8 cellular contexts compared by ENCODE assay signal in the genomic region with DNA sequence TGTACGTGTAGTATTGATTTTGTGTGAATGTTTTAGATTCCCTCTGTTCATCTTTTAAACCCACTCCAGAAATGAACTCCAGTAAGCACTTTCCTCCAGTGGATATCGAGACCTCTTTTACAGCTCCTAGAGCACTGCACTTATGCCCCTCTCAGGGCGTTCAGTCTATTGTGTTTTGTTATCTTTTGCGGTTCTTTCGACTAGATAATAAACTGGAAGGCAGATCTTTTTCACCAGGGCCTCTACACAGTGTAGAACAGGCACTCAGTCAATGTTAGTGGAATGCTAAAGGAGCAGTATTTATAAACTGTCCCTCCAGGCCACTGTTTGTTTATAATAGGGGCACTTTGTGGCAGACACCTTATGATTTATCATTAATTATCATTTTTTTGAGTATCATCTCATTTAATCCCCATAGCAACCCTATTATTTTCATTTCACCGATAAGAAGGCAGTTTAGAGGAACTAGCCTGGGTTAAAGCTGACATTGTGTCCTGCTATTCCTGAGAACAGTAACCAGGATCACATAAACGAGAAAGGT. TPM values are rescaled to one million over a fixed set of nuclear protein-coding genes. Genes with fewer than 3 reads are reported as not detected.
DNase-seq lines count a peak whose midpoint lies in the region; ATAC-seq and TF ChIP-seq lines count a peak whose summit lies in the region.

No MANE protein-coding gene starts in this region.

- TF ChIP-seq CTCF in GM06990 (IDR thresholded peaks at IDR 0.05; ENCODE audit: insufficient read depth, low read length, poor library complexity, severe bottlenecking) (no peak), cardiac fibroblast (IDR thresholded peaks at IDR 0.05; ENCODE audit: low read depth, low read length) (no peak)

- H3K9me3 Mint-ChIP-seq in naive thymus-derived CD4-positive, alpha-beta T cell = no peaks in the 10 kb centered on the region

- peaks cover 33 to 36% of the 10 kb centered on the region in 2 donors for H3K4me1 ChIP-seq in naive thymus-derived CD4-positive, alpha-beta T cell (ENCODE audit: control insufficient read depth in 2 of 2, insufficient read depth in 2 of 2, low read length in 2 of 2)

- peak overlapping the region; percentile 74 to 99 (median 97) for H3K27ac Mint-ChIP-seq in naive thymus-derived CD4-positive, alpha-beta T cell

- no peak for ATAC-seq in naive thymus-derived CD4-positive, alpha-beta T cell
- no peak for ATAC-seq in HG02678 (IDR thresholded peaks at IDR 0.05; ENCODE audit: unreplicated experiment)

- peaks cover 0 to 42% (median 3%) of the 10 kb centered on the region in 5 donors for H3K36me3 Mint-ChIP-seq in naive thymus-derived CD4-positive, alpha-beta T cell

- intact Hi-C loops in naive thymus-derived CD4-positive, alpha-beta T cell (cut with micrococcal nuclease) = loop anchor here (1.0 to 10.0 kb wide), 16 partner anchors 13 to 1797 kb away; a partner anchor contains a TSS
- intact Hi-C loops in posterior cingulate gyrus (cut with DNase I) = loop anchor here (2.0 kb wide), 1 partner anchor 107 kb away; no protein-coding TSS in a partner anchor

- H3K27me3 ChIP-seq in GM06990 (replicated peaks; ENCODE audit: control insufficient read depth, insufficient read depth, low read length) = no peaks in the 10 kb centered on the region
- H3K27me3 ChIP-seq in naive thymus-derived CD4-positive, alpha-beta T cell (ENCODE audit: control insufficient read depth in 2 of 2, insufficient read depth in 2 of 2, low read length in 2 of 2) = no peaks in the 10 kb centered on the region

- CTCF ChIA-PET in naive thymus-derived CD4-positive, alpha-beta T cell (lab: Charles Lee) = interaction anchor here (0.9 to 4.3 kb wide), 2 partner anchors 107 to 124 kb away, joined by 4 to 103 read pairs; no protein-coding TSS in a partner anchor

- no peaks in the 10 kb centered on the region for H3K9me3 ChIP-seq in naive thymus-derived CD4-positive, alpha-beta T cell (ENCODE audit: control insufficient read depth in 2 of 3, low read length in 3 of 3)

- H3K4me1 Mint-ChIP-seq in naive thymus-derived CD4-positive, alpha-beta T cell = peaks cover 34 to 68% (median 61%) of the 10 kb centered on the region in 7 donors

- H3K27ac ChIP-seq in naive thymus-derived CD4-positive, alpha-beta T cell (ENCODE audit: low read depth, low read length) = peak overlapping the region; percentile 93

- H3K27me3 Mint-ChIP-seq in naive thymus-derived CD4-positive, alpha-beta T cell = no peaks in the 10 kb centered on the region

- DNase-seq in GM06990 (ENCODE audit: extremely low read depth, insufficient read length) = no peak
- DNase-seq in NCI-H226 = peak; percentile 37
- no peak for DNase-seq in cardiac fibroblast (ENCODE audit: low read depth in 2 of 2)
- DNase-seq in naive thymus-derived CD4-positive, alpha-beta T cell = no peak
- DNase-seq in putamen (ENCODE audit: low spot score) = no peak
- DNase-seq in posterior cingulate gyrus = no peak
- DNase-seq in MV-4-11 (lab: John Stamatoyannopoulos, UW) = no peak

- H3K4me3 Mint-ChIP-seq in naive thymus-derived CD4-positive, alpha-beta T cell = peak overlapping the region; percentile 86 to 95 (median 92)

- no peaks in the 10 kb centered on the region for H3K36me3 ChIP-seq in GM06990 (ENCODE audit: control insufficient read depth, insufficient read depth, low read length)
- no peaks in the 10 kb centered on the region for H3K36me3 ChIP-seq in naive thymus-derived CD4-positive, alpha-beta T cell (ENCODE audit: control insufficient read depth in 2 of 3, insufficient read depth in 3 of 3, low read length in 3 of 3)

- H3K4me3 ChIP-seq in GM06990 (replicated peaks; ENCODE audit: low read depth, low read length) = peak overlapping the region; percentile 92
- peak overlapping the region; percentile 12 to 65 for H3K4me3 ChIP-seq in cardiac fibroblast (replicated peaks in 1 of 2; ENCODE audit: low read depth in 2 of 2, low read length in 2 of 2)
- peak overlapping the region; percentile 56 for H3K4me3 ChIP-seq in naive thymus-derived CD4-positive, alpha-beta T cell (ENCODE audit: low read length)

- POLR2A ChIA-PET in naive thymus-derived CD4-positive, alpha-beta T cell (lab: Charles Lee) = interaction anchor here (1.5 to 5.0 kb wide), 8 partner anchors 9 to 370 kb away, joined by 4 to 86 read pairs (median 8); a partner anchor contains a TSS

RNA-seq across cellular contexts. Expression of a gene that starts 0.7 kb away (rescaled TPM):
- total RNA-seq in naive thymus-derived CD4-positive, alpha-beta T cell = 100 to 1,000 TPM in 1 of 5 experiments, 10 to 100 TPM in 4; 34.6 to 323 (median 55.5) TPM
- polyA plus RNA-seq in naive thymus-derived CD4-positive, alpha-beta T cell = 1 to 10 TPM; 6.3 to 8.4 TPM

Comparison
In these comparisons a context has a peak if more than half of its experiments do, and no peak if none do; other contexts are left out.
1. H3K4me3 ChIP-seq: peak in every context shown above with its lines; median percentile 92 in GM06990; 56 in naive thymus-derived CD4-positive, alpha-beta T cell; 38 in cardiac fibroblast.